Comparison of ENCODE assay signal across 9 cellular contexts in the genomic region with DNA sequence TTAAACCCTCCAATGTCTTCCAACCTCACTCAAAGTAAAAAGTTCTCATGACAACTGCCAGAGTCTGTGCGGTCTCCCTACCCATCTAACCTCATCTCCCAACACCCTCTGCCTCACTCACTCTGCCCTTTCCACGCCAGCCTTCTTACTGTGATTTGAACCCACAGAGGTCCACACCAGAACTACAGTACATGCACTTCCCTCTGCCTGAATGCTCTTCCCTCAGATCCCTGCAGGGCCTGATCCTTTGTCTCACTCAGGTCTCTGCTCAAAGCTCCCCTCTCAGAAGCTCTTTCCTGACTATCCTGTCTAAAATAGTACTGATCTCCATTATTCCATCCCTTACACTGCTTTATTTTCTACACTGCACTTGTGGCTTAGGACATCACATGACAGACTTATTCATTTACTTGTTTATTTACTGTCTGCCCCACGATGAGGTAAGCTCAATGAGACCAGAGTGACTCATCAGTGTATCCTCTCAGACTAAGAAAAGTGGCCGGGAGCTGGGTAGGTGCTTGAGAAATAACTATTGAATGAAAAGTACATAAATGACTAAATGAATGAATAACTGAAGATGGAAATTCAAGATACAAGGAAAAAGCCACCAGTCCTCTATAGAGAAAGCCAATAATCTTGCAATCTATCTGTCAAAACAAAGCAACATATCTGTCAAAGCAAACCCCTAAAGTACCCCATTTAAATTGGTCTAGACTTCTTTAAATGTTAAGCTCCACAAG. TPM values are rescaled to one million over a fixed set of nuclear protein-coding genes. Genes with fewer than 3 reads are reported as not detected.
DNase-seq lines count a peak whose midpoint lies in the region; ATAC-seq and TF ChIP-seq lines count a peak whose summit lies in the region.
"Had no signal": no experiment of that assay in that cellular context is flagged by ENCODE, and none has a peak within 500 bp of the region (broad histone marks: within the 10 kb centered on the region; RNA-seq: fewer than 3 reads in every experiment).

No MANE protein-coding gene starts in this region.

- no peaks in the 10 kb centered on the region for H3K9me3 Mint-ChIP-seq in type B pancreatic cell
- H3K9me3 Mint-ChIP-seq: activated naive CD4-positive, alpha-beta T cell treated with anti-CD3 and anti-CD28 coated beads, Interleukin-2, amount 50 U/mL, for 24 hours had no signal

- ATAC-seq in GM18858 (IDR thresholded peaks at IDR 0.05; ENCODE audit: unreplicated experiment): peak; percentile 39
- ATAC-seq in left colon: peak; percentile 29

- DNase-seq in NCI-H2107 (lab: John Stamatoyannopoulos, UW) (peak; percentile 76), amniotic epithelial cell (ENCODE audit: low read depth) (peak; percentile 98), left colon (no peak), type B pancreatic cell (ENCODE audit: extremely low spot score, unreplicated experiment) (no peak), NCI-H1930 (lab: John Stamatoyannopoulos, UW) (no peak), NCI-H526 treated with DMSO at 0.1 percent for 48 hours (lab: John Stamatoyannopoulos, UW) (no peak)

- H3K4me3 Mint-ChIP-seq in type B pancreatic cell: no peak overlapping the region
- H3K4me3 Mint-ChIP-seq: activated naive CD4-positive, alpha-beta T cell treated with anti-CD3 and anti-CD28 coated beads, Interleukin-2, amount 50 U/mL, for 24 hours had no signal

- peaks cover 12% of the 10 kb centered on the region for H3K36me3 Mint-ChIP-seq in type B pancreatic cell

- no peaks in the 10 kb centered on the region for H3K27me3 Mint-ChIP-seq in type B pancreatic cell
- H3K27me3 Mint-ChIP-seq: activated naive CD4-positive, alpha-beta T cell treated with anti-CD3 and anti-CD28 coated beads, Interleukin-2, amount 50 U/mL, for 24 hours had no signal

- peak overlapping the region; percentile 44 for H3K27ac ChIP-seq in 22Rv1

- H3K27ac Mint-ChIP-seq in type B pancreatic cell: peak overlapping the region; percentile 37
- H3K27ac Mint-ChIP-seq: activated naive CD4-positive, alpha-beta T cell treated with anti-CD3 and anti-CD28 coated beads, Interleukin-2, amount 50 U/mL, for 24 hours had no signal

- peaks cover 21% of the 10 kb centered on the region for H3K4me1 Mint-ChIP-seq in type B pancreatic cell (ENCODE audit: unreplicated experiment)

- TF ChIP-seq CTCF in 22Rv1 (IDR thresholded peaks at IDR 0.05) (no peak), type B pancreatic cell (conservative IDR thresholded peaks at IDR 0.05) (no peak)

- intact Hi-C loops in left colon (cut with DNase I, micrococcal nuclease): no loop called here

RNA-seq across cellular contexts. Expression of gene POMT2, which starts 17.1 kb away (rescaled TPM):
- total RNA-seq in left colon: 10 to 100 TPM; 15.9 to 24.0 TPM
- total RNA-seq in type B pancreatic cell (ENCODE audit: low replicate concordance): 45.4 and 51.5 TPM in 2 replicates

RNA-seq across cellular contexts. Expression of gene GSTZ1, which starts 17.2 kb away (rescaled TPM):
- total RNA-seq in left colon: 10 to 100 TPM; 30.7 to 34.4 TPM
- 16.0 and 18.9 TPM in 2 replicates for total RNA-seq in type B pancreatic cell (ENCODE audit: low replicate concordance)

RNA-seq across cellular contexts. Expression of gene NGB, which starts 32.6 kb away (rescaled TPM):
- total RNA-seq in left colon: under 1 TPM in 1 of 2 donors, not detected in 1; 0.31 TPM
- not detected in 2 replicates for total RNA-seq in type B pancreatic cell (ENCODE audit: low replicate concordance)

Comparison
In these comparisons a context has a peak if more than half of its experiments do, and no peak if none do; other contexts are left out.
1. DNase-seq: peak in NCI-H2107 (single experiment) and amniotic epithelial cell (single experiment); none in left colon (0 of 2), type B pancreatic cell (single experiment), NCI-H1930 (0 of 2) and NCI-H526 treated with DMSO at 0.1 percent for 48 hours (single experiment).